Comparison of ENCODE assay signal across 11 cellular contexts in genomic region chr11:12725047-12725862, GRCh38. TPM values are rescaled to one million over a fixed set of nuclear protein-coding genes. Genes with fewer than 3 reads are reported as not detected.
DNase-seq lines count a peak whose midpoint lies in the region; ATAC-seq and TF ChIP-seq lines count a peak whose summit lies in the region.
"Had no signal": no experiment of that assay in that cellular context is flagged by ENCODE, and none has a peak within 500 bp of the region (broad histone marks: within the 10 kb centered on the region; RNA-seq: fewer than 3 reads in every experiment).

No MANE protein-coding gene starts in this region.

- ATAC-seq in HG02759 (IDR thresholded peaks at IDR 0.05; ENCODE audit: unreplicated experiment) (no peak), HG03457 (IDR thresholded peaks at IDR 0.05; ENCODE audit: unreplicated experiment) (no peak), natural killer cell (no peak)

- H3K27me3 Mint-ChIP-seq in type B pancreatic cell (no peaks in the 10 kb centered on the region), natural killer cell (ENCODE audit: low read depth in 2 of 2) (peaks cover 10 to 49% of the 10 kb centered on the region in 2 donors)

- intact Hi-C loops in natural killer cell (cut with micrococcal nuclease): no loop called here

- H3K27ac Mint-ChIP-seq in type B pancreatic cell (peak overlapping the region; percentile 99), natural killer cell (no peak overlapping the region)

- H3K4me3 ChIP-seq in duodenal mucosa (ENCODE audit: low read depth in 1 of 2, low read length in 2 of 2) (peak overlapping the region in 1 of 2 donors; percentile 34), mucosa of rectum (ENCODE audit: low read length in 2 of 2) (no peak overlapping the region)
- H3K4me3 ChIP-seq: right atrium auricular region had no signal

- H3K27me3 ChIP-seq in duodenal mucosa (ENCODE audit: control insufficient read depth in 1 of 2, insufficient read depth in 2 of 2, low read length in 2 of 2): no peaks in the 10 kb centered on the region
- H3K27me3 ChIP-seq in mucosa of rectum (ENCODE audit: control insufficient read depth in 2 of 2, insufficient read depth in 2 of 2, low read length in 2 of 2): no peaks in the 10 kb centered on the region
- H3K27me3 ChIP-seq: right atrium auricular region had no signal

- H3K4me1 Mint-ChIP-seq in type B pancreatic cell (ENCODE audit: unreplicated experiment) (peaks cover 88% of the 10 kb centered on the region), natural killer cell (peaks cover 0 to 4% of the 10 kb centered on the region in 2 donors)

- H3K4me3 Mint-ChIP-seq in type B pancreatic cell: peak overlapping the region; percentile 30
- no peak overlapping the region for H3K4me3 Mint-ChIP-seq in natural killer cell

- no peaks in the 10 kb centered on the region for H3K36me3 ChIP-seq in duodenal mucosa (ENCODE audit: control insufficient read depth in 1 of 2, insufficient read depth in 2 of 2, low read length in 2 of 2)
- H3K36me3 ChIP-seq in mucosa of rectum (ENCODE audit: control insufficient read depth in 2 of 2, insufficient read depth in 2 of 2, low read length in 2 of 2): no peaks in the 10 kb centered on the region
- H3K36me3 ChIP-seq: right atrium auricular region had no signal

- TF ChIP-seq CTCF in type B pancreatic cell (conservative IDR thresholded peaks at IDR 0.05): no peak
- no peak for TF ChIP-seq CTCF in natural killer cell (IDR thresholded peaks at IDR 0.05)

- H3K9me3 ChIP-seq in duodenal mucosa (ENCODE audit: control insufficient read depth in 1 of 2, low read length in 2 of 2): no peaks in the 10 kb centered on the region
- no peaks in the 10 kb centered on the region for H3K9me3 ChIP-seq in mucosa of rectum (ENCODE audit: control insufficient read depth in 2 of 2, low read length in 2 of 2)
- H3K9me3 ChIP-seq: right atrium auricular region had no signal

- peaks cover 18 to 38% of the 10 kb centered on the region in 2 donors for H3K4me1 ChIP-seq in duodenal mucosa (ENCODE audit: control insufficient read depth in 1 of 2, insufficient read depth in 2 of 2, low read length in 2 of 2)
- peaks cover 22 to 26% of the 10 kb centered on the region in 2 donors for H3K4me1 ChIP-seq in mucosa of rectum (ENCODE audit: control insufficient read depth in 2 of 2, insufficient read depth in 2 of 2, low read length in 2 of 2)

- H3K36me3 Mint-ChIP-seq in type B pancreatic cell: peaks cover 13% of the 10 kb centered on the region
- H3K36me3 Mint-ChIP-seq in natural killer cell: no peaks in the 10 kb centered on the region

- DNase-seq in NCI-H460 (ENCODE audit: extremely low read depth, low read depth): peak; percentile 49
- no peak for DNase-seq in type B pancreatic cell (ENCODE audit: extremely low spot score, unreplicated experiment)
- DNase-seq in natural killer cell: no peak
- DNase-seq: activated CD4-positive, alpha-beta T cell treated with anti-CD3 and anti-CD28 coated beads for 48 hours; activated naive CD4-positive, alpha-beta T cell treated with Interleukin-2 at 50 U/mL for 16 hours; effector memory CD4-positive, alpha-beta T cell had no signal

- H3K27ac ChIP-seq in duodenal mucosa (ENCODE audit: low read depth, low read length) (peak overlapping the region; percentile 81), mucosa of rectum (ENCODE audit: low read depth in 2 of 2, low read length in 2 of 2) (peak overlapping the region; percentile 90 to 91)

- no peaks in the 10 kb centered on the region for H3K9me3 Mint-ChIP-seq in type B pancreatic cell
- H3K9me3 Mint-ChIP-seq in natural killer cell: no peaks in the 10 kb centered on the region

- H3K9ac ChIP-seq in duodenal mucosa (ENCODE audit: low read depth in 1 of 2, low read length in 2 of 2) (peak overlapping the region; percentile 25 to 36), mucosa of rectum (ENCODE audit: low read depth in 1 of 2, low read length in 2 of 2) (peak overlapping the region; percentile 27 to 67)

RNA-seq across cellular contexts. Expression of gene TEAD1, which starts 51.0 kb away (rescaled TPM):
- 123 and 136 TPM in 2 replicates for total RNA-seq in NCI-H460 (2014; rRNA removed; shearing (Covaris generic))
- polyA plus RNA-seq in NCI-H460 (2014; cell fraction: nucleus; rRNA removed): 49.1 and 64.5 TPM in 2 replicates
- total RNA-seq in type B pancreatic cell (ENCODE audit: low replicate concordance) (91.8 and 99.3 TPM in 2 replicates), natural killer cell (not detected)

Comparison
In these comparisons a context has a peak if more than half of its experiments do, and no peak if none do; other contexts are left out.
1. RNA of gene TEAD1, which starts 51.0 kb away (total RNA-seq): 123 to 136 TPM in NCI-H460 and 91.8 to 99.3 TPM in type B pancreatic cell; not detected in natural killer cell; every median in the first group is over 10 times any median in the second.